In genomic region chr10:54800677-54801480, GRCh38 we compare ENCODE assay signal across 8 cellular contexts. TPM values are rescaled to one million over a fixed set of nuclear protein-coding genes. Genes with fewer than 3 reads are reported as not detected.
DNase-seq lines count a peak whose midpoint lies in the region; ATAC-seq and TF ChIP-seq lines count a peak whose summit lies in the region.

Gene PCDH15, minus strand, starts transcription at chr10:54801231. Its CDS starts 136,969 bp downstream, at chr10:54664262.

- H3K36me3 ChIP-seq in kidney epithelial cell (ENCODE audit: control insufficient read depth, insufficient read depth, low read length) (no peaks in the 10 kb centered on the region), gastrocnemius medialis (no peaks in the 10 kb centered on the region)
- no peaks in the 10 kb centered on the region for H3K36me3 ChIP-seq in CD4-positive, alpha-beta memory T cell (ENCODE audit: insufficient read depth, low read length)

- H3K4me3 ChIP-seq in LNCaP clone FGC (ENCODE audit: low read depth, low read length) (no peak within 1 kb of the TSS), kidney epithelial cell (ENCODE audit: low read depth, low read length) (no peak within 1 kb of the TSS), gastrocnemius medialis (no peak within 1 kb of the TSS)
- no peak within 1 kb of the TSS for H3K4me3 ChIP-seq in CD4-positive, alpha-beta memory T cell (ENCODE audit: low read length in 2 of 2)

- no peaks in the 10 kb centered on the region for H3K4me1 ChIP-seq in CD4-positive, alpha-beta memory T cell (ENCODE audit: insufficient read depth, low read length)
- no peaks in the 10 kb centered on the region for H3K4me1 ChIP-seq in gastrocnemius medialis

- H3K9me3 ChIP-seq in CD4-positive, alpha-beta memory T cell (ENCODE audit: control insufficient read depth in 1 of 2, low read length in 2 of 2) = no peaks in the 10 kb centered on the region
- no peaks in the 10 kb centered on the region for H3K9me3 ChIP-seq in gastrocnemius medialis

- TF ChIP-seq CTCF in C4-2B (conservative IDR thresholded peaks at IDR 0.05) (peak; percentile 70), LNCaP clone FGC (IDR thresholded peaks at IDR 0.05; ENCODE audit: control insufficient read depth, extremely low read depth, insufficient read depth) (peak; percentile 88), WTC11 (IDR thresholded peaks at IDR 0.05) (no peak), kidney epithelial cell (IDR thresholded peaks at IDR 0.05; ENCODE audit: insufficient read depth, low read length, poor library complexity, severe bottlenecking) (peak; percentile 72), gastrocnemius medialis (IDR thresholded peaks at IDR 0.05 in 4 of 5, conservative IDR thresholded peaks at IDR 0.05 in 1 of 5) (no peak)

- in situ Hi-C loops in gastrocnemius medialis (cut with MboI; ENCODE audit: low sequenced_read_pairs in 4 of 4) = loop anchor here in 1 of 4 donors (25.0 kb wide), 1 partner anchor 111 kb away; no protein-coding TSS in a partner anchor

- no peak within 1 kb of the TSS for H3K4me3 Mint-ChIP-seq in WTC11
- H3K4me3 Mint-ChIP-seq in CD4-positive, alpha-beta memory T cell = no peak within 1 kb of the TSS

- DNase-seq in LNCaP clone FGC (ENCODE audit: low read depth) (peak; percentile 27), WTC11 (ENCODE audit: low spot score) (peak; percentile 47), kidney epithelial cell (ENCODE audit: low read depth) (peak; percentile 38), gastrocnemius medialis (no peak)
- no peak for DNase-seq in CD4-positive, alpha-beta memory T cell

- H3K9me3 Mint-ChIP-seq in WTC11 = no peaks in the 10 kb centered on the region
- H3K9me3 Mint-ChIP-seq in CD4-positive, alpha-beta memory T cell = peaks cover 0 to 18% (median 4%) of the 10 kb centered on the region in 8 donors

- no peak within 1 kb of the TSS for H3K27ac Mint-ChIP-seq in WTC11
- H3K27ac Mint-ChIP-seq in CD4-positive, alpha-beta memory T cell = no peak within 1 kb of the TSS

- H3K27me3 ChIP-seq in kidney epithelial cell (ENCODE audit: control insufficient read depth, insufficient read depth, low read length) (no peaks in the 10 kb centered on the region), gastrocnemius medialis (no peaks in the 10 kb centered on the region)
- H3K27me3 ChIP-seq in CD4-positive, alpha-beta memory T cell (ENCODE audit: insufficient read depth, low read length) = no peaks in the 10 kb centered on the region

- intact Hi-C loops in CD4-positive, alpha-beta memory T cell (cut with micrococcal nuclease) = no loop called here
- intact Hi-C loops in gastrocnemius medialis (cut with DNase I; ENCODE audit: low total_unique reads) = no loop called here

- CTCF ChIA-PET in WTC11 (lab: Charles Lee) = interaction anchor here (0.6 to 1.3 kb wide), 11 partner anchors 11 to 1983 kb away, joined by 3 to 5 read pairs (median 3); no protein-coding TSS in a partner anchor
- CTCF ChIA-PET in CD4-positive, alpha-beta memory T cell (lab: Charles Lee; ENCODE audit: partially characterized antibody) = no interaction called here

- H3K4me1 Mint-ChIP-seq in WTC11 = peaks cover 16% of the 10 kb centered on the region
- no peaks in the 10 kb centered on the region for H3K4me1 Mint-ChIP-seq in CD4-positive, alpha-beta memory T cell

- no peak within 1 kb of the TSS for H3K27ac ChIP-seq in C4-2B
- H3K27ac ChIP-seq in CD4-positive, alpha-beta memory T cell (ENCODE audit: low read depth, low read length) = no peak within 1 kb of the TSS
- no peak within 1 kb of the TSS for H3K27ac ChIP-seq in gastrocnemius medialis

- TF ChIP-seq POLR2A in gastrocnemius medialis (IDR thresholded peaks at IDR 0.05) = no peak

- H3K36me3 Mint-ChIP-seq in WTC11 = no peaks in the 10 kb centered on the region
- no peaks in the 10 kb centered on the region for H3K36me3 Mint-ChIP-seq in CD4-positive, alpha-beta memory T cell

- POLR2A ChIA-PET in WTC11 (lab: Charles Lee) = no interaction called here
- POLR2A ChIA-PET in CD4-positive, alpha-beta memory T cell (lab: Charles Lee; ENCODE audit: partially characterized antibody) = no interaction called here

- H3K27me3 Mint-ChIP-seq in WTC11 (ENCODE audit: low read depth) = no peaks in the 10 kb centered on the region
- H3K27me3 Mint-ChIP-seq in CD4-positive, alpha-beta memory T cell = no peaks in the 10 kb centered on the region

- ATAC-seq in WTC11 = peak; percentile 100
- no peak for ATAC-seq in HG03025 (IDR thresholded peaks at IDR 0.05; ENCODE audit: low FRiP score, unreplicated experiment)
- ATAC-seq in HG02981 (IDR thresholded peaks at IDR 0.05; ENCODE audit: unreplicated experiment) = no peak
- ATAC-seq in gastrocnemius medialis = no peak

TF ChIP-seq in WTC11, 78 proteins besides CTCF, POLR2A, EP300 and RAD21:
- TF ChIP-seq ZNF317 (CRISPR knock-in tag; IDR thresholded peaks at IDR 0.05; ENCODE audit: borderline replicate concordance, low read depth) (0 out of 2 replicates have a peak, but pooled peaks have one; percentile 45), SMAD4 (CRISPR knock-in tag; IDR thresholded peaks at IDR 0.05) (no peak), MAX (CRISPR knock-in tag; IDR thresholded peaks at IDR 0.05) (0 out of 2 replicates have a peak, but pooled peaks have one; percentile 26)
TF ChIP-seq in WTC11: peak in this region for 2.

RNA-seq across cellular contexts. Expression of gene PCDH15, which starts in this region (rescaled TPM):
- total RNA-seq in WTC11 (2021) (0.48 to 0.71 TPM (median 0.59 TPM) in 3 replicates), kidney epithelial cell (not detected in 2 replicates), gastrocnemius medialis (not detected)
- total RNA-seq in CD4-positive, alpha-beta memory T cell = not detected
- polyA plus RNA-seq in CD4-positive, alpha-beta memory T cell = not detected

Comparison
In these comparisons a context has a peak if more than half of its experiments do, and no peak if none do; other contexts are left out.
1. Peak in DNase-seq and ATAC-seq in WTC11; RNA of the gene not detected or under 1 TPM.
2. Peak in DNase-seq in kidney epithelial cell; RNA of the gene not detected or under 1 TPM.
3. CTCF ChIP-seq: peak in C4-2B (single experiment), LNCaP clone FGC (single experiment) and kidney epithelial cell (single experiment); none in WTC11 (single experiment) and gastrocnemius medialis (0 of 5).